8 cellular contexts compared by ENCODE assay signal in the genomic region with DNA sequence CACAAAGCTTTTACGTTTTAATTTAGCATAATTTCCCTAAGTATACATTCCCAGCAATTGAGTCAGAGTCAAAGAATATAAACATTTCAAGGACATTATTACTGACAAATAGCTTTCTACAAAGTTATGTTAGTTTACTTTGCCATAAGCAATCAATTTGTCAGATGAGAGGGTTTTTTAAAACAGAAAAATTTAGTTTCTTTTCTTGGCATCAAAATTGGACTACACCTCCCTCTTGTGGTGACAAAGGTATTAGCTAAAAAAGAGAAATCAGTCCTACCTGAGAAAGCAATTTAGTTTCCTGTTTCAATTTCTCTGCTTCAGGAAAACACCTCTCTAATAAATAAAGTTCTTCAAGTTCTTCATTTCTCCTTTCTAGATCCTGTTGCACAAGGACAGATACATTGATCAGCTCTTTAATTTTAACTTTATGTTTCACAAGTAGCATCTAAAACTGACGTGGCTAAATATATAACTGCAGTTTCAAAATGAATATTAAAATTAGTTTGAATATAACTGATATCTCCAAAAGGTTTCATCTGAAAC. TPM values are rescaled to one million over a fixed set of nuclear protein-coding genes. Genes with fewer than 3 reads are reported as not detected.
DNase-seq lines count a peak whose midpoint lies in the region; ATAC-seq and TF ChIP-seq lines count a peak whose summit lies in the region.

No MANE protein-coding gene starts in this region.

- H3K4me2 ChIP-seq in HCT116 (ENCODE audit: low read length) = peak overlapping the region; percentile 36; the same call in 1 of the 2 replicates

- H3K9me3 ChIP-seq in heart left ventricle (no peaks in the 10 kb centered on the region), HCT116 (ENCODE audit: control insufficient read depth in 1 of 2, insufficient read depth in 1 of 2, low read depth in 1 of 2, low read length in 2 of 2) (no peaks in the 10 kb centered on the region)

- WGBS in heart left ventricle, 4 donors = 85 to 89% (median 88%) methylated on average over 2 of the region's 2 CpGs

- H4K20me1 ChIP-seq in HCT116 (ENCODE audit: insufficient read depth) = no peaks in the 10 kb centered on the region

- H3K36me3 ChIP-seq in heart left ventricle (no peaks in the 10 kb centered on the region), HCT116 (ENCODE audit: control insufficient read depth in 1 of 2, insufficient read depth in 2 of 2, low read length in 2 of 2) (no peaks in the 10 kb centered on the region), brain microvascular endothelial cell (replicated peaks) (no peaks in the 10 kb centered on the region)

- H3K4me3 Mint-ChIP-seq in memory B cell = peak overlapping the region; percentile 32

- intact Hi-C loops in heart left ventricle (cut with DNase I) = no loop called here
- intact Hi-C loops in Right ventricle myocardium inferior (cut with DNase I) = no loop called here
- intact Hi-C loops in HCT116 (cut with micrococcal nuclease) = no loop called here

- H3K9me3 Mint-ChIP-seq in memory B cell = no peaks in the 10 kb centered on the region

- ATAC-seq in heart left ventricle = no peak
- no peak for ATAC-seq in Right ventricle myocardium inferior
- ATAC-seq in HCT116 = no peak
- peak; percentile 52 for ATAC-seq in memory B cell (ENCODE audit: low read depth)
- ATAC-seq in HG03045 (IDR thresholded peaks at IDR 0.05; ENCODE audit: unreplicated experiment) = no peak
- no peak for ATAC-seq in GM21423 (IDR thresholded peaks at IDR 0.05; ENCODE audit: unreplicated experiment)

- no peaks in the 10 kb centered on the region for H3K36me3 Mint-ChIP-seq in memory B cell

- TF ChIP-seq CTCF in heart left ventricle (IDR thresholded peaks at IDR 0.05) = peak; percentile 33 to 70 (median 51)
- peak; percentile 37 to 75 (median 68); a peak in 5 of 6 replicates for TF ChIP-seq CTCF in HCT116 (IDR thresholded peaks at IDR 0.05 in 2 of 3, conservative IDR thresholded peaks at IDR 0.05 in 1 of 3; ENCODE audit: borderline replicate concordance in 1 of 3, insufficient read depth in 1 of 3, low read depth in 2 of 3, low read length in 2 of 3)
- peak; percentile 45 for TF ChIP-seq CTCF in brain microvascular endothelial cell (IDR thresholded peaks at IDR 0.05; ENCODE audit: low read depth, low read length, missing control alignments)

- no peak overlapping the region for H3K4me3 ChIP-seq in heart left ventricle
- no peak overlapping the region for H3K4me3 ChIP-seq in HCT116 (replicated peaks in 1 of 2; ENCODE audit: low read depth in 1 of 2, low read length in 2 of 2)
- no peak overlapping the region for H3K4me3 ChIP-seq in brain microvascular endothelial cell (ENCODE audit: low read depth, low read length)

- peak overlapping the region; percentile 17 for H3K27ac Mint-ChIP-seq in memory B cell

- peak overlapping the region; percentile 89 for H2AFZ ChIP-seq in HCT116 (ENCODE audit: low read depth, low read length, poor library complexity, severe bottlenecking)

- TF ChIP-seq POLR2A in heart left ventricle (IDR thresholded peaks at IDR 0.05) (no peak), HCT116 (IDR thresholded peaks at IDR 0.05; ENCODE audit: borderline replicate concordance, extremely low read depth, insufficient read depth, insufficient read length) (no peak)

- in situ Hi-C loops in brain microvascular endothelial cell (cut with HindIII; ENCODE audit: low pct_ligation_motif_present, low sequenced_read_pairs) = no loop called here

- H3K27me3 ChIP-seq in heart left ventricle = no peaks in the 10 kb centered on the region
- no peaks in the 10 kb centered on the region for H3K27me3 ChIP-seq in HCT116 (ENCODE audit: insufficient read depth, low read length)
- H3K27me3 ChIP-seq in brain microvascular endothelial cell (replicated peaks) = no peaks in the 10 kb centered on the region

- DNase-seq in heart left ventricle = no peak
- no peak for DNase-seq in Right ventricle myocardium inferior (ENCODE audit: missing footprints)
- DNase-seq in HCT116 (ENCODE audit: low read depth, low spot score) = peak; percentile 13
- DNase-seq in NCI-H2029 (lab: John Stamatoyannopoulos, UW) = peak; percentile 3
- DNase-seq in brain microvascular endothelial cell = no peak
- DNase-seq in memory B cell (ENCODE audit: low spot score in 2 of 2) = peak in 1 of 2 donors; percentile 53

- H3K4me1 ChIP-seq in heart left ventricle (peaks cover 0 to 7% (median 0%) of the 10 kb centered on the region in 12 donors), HCT116 (ENCODE audit: control insufficient read depth in 1 of 2, insufficient read depth in 2 of 2, low read length in 2 of 2) (no peaks in the 10 kb centered on the region)

- BruUV-seq in HCT116 (replicated peaks; lab: Mats Ljungman, UMichigan) = no TSS peak

- TF ChIP-seq RAD21 in HCT116 (IDR thresholded peaks at IDR 0.05; ENCODE audit: low read depth) = peak; percentile 52

- RAD21 ChIA-PET in HCT116 (lab: Charles Lee; ENCODE audit: low non-redundant PET in 1 of 2, low total read pairs in 2 of 2, uncharacterized antibody in 2 of 2, unreplicated experiment in 2 of 2) = interaction anchor here (0.8 to 0.9 kb wide), 2 partner anchors 232 to 233 kb away, joined by 3 read pairs; no protein-coding TSS in a partner anchor

- no peaks in the 10 kb centered on the region for H3K79me2 ChIP-seq in HCT116 (ENCODE audit: insufficient read depth, low read length)

- no peaks in the 10 kb centered on the region for H3K9me2 ChIP-seq in HCT116 (ENCODE audit: insufficient read depth)

- peaks cover 8% of the 10 kb centered on the region for H3K4me1 Mint-ChIP-seq in memory B cell

- H3K27me3 Mint-ChIP-seq in memory B cell = no peaks in the 10 kb centered on the region

- CTCF ChIA-PET in HCT116 (lab: Charles Lee) = interaction anchor here (0.8 to 3.7 kb wide), 9 partner anchors 8 to 302 kb away, joined by 3 to 31 read pairs (median 3); partner anchors contain the start of genes DNAI7 and ETFRF1

- POLR2A ChIA-PET in HCT116 (lab: Charles Lee) = no interaction called here

- H3K27ac ChIP-seq in heart left ventricle (no peak overlapping the region), HCT116 (ENCODE audit: low read depth, low read length) (no peak overlapping the region), brain microvascular endothelial cell (no peak overlapping the region)

- H3K9ac ChIP-seq in HCT116 (ENCODE audit: low read length) = no peak overlapping the region

TF ChIP-seq in HCT116, 20 proteins besides CTCF, POLR2A, EP300 and RAD21:
- TF ChIP-seq, protein P1, sequence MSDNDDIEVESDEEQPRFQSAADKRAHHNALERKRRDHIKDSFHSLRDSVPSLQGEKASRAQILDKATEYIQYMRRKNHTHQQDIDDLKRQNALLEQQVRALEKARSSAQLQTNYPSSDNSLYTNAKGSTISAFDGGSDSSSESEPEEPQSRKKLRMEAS (IDR thresholded peaks at IDR 0.05) = no peak
- TF ChIP-seq ELF1 (IDR thresholded peaks at IDR 0.05; ENCODE audit: borderline replicate concordance, low read depth) (no peak), SP1 (IDR thresholded peaks at IDR 0.05; ENCODE audit: low read depth) (no peak), FOSL1 (IDR thresholded peaks at IDR 0.05; ENCODE audit: low read depth) (no peak), JUND (IDR thresholded peaks at IDR 0.05) (no peak), ATF3 (IDR thresholded peaks at IDR 0.05) (no peak), YY1 (IDR thresholded peaks at IDR 0.05; ENCODE audit: extremely low read depth, insufficient replicate concordance, low read depth, low read length) (no peak), ZNF274 (IDR thresholded peaks at IDR 0.05; ENCODE audit: low read depth, low read length) (no peak), EZH2phosphoT487 (IDR thresholded peaks at IDR 0.05; ENCODE audit: borderline replicate concordance) (no peak), POLR2AphosphoS5 (IDR thresholded peaks at IDR 0.05; ENCODE audit: low read depth, low read length) (no peak), SIN3A (IDR thresholded peaks at IDR 0.05; ENCODE audit: low read depth) (no peak), ZFX (IDR thresholded peaks at IDR 0.05) (no peak), SRF (IDR thresholded peaks at IDR 0.05; ENCODE audit: low read depth) (no peak)
TF ChIP-seq in HCT116: peak in this region for 0.

RNA-seq across cellular contexts. Expression of gene DNAI7, which starts 39.9 kb away (rescaled TPM):
- 1 to 10 TPM in 2 of 9 donors, under 1 TPM in 6, not detected in 1; 0.36 to 1.9 (median 0.85) TPM for total RNA-seq in heart left ventricle
- under 1 TPM; 0.10 to 0.23 TPM for polyA plus RNA-seq in heart left ventricle
- total RNA-seq in Right ventricle myocardium inferior = 2.3 TPM
- 0.52 TPM for total RNA-seq in HCT116 (2021; ENCODE audit: unreplicated experiment)
- 0.10 and 0.12 TPM in 2 replicates for polyA plus RNA-seq in HCT116 (2012)

RNA-seq across cellular contexts. Expression of gene ETFRF1, which starts 39.9 kb away (rescaled TPM):
- 10 to 100 TPM; 38.7 to 83.8 (median 52.3) TPM for total RNA-seq in heart left ventricle
- 10 to 100 TPM; 31.4 to 41.0 TPM for polyA plus RNA-seq in heart left ventricle
- total RNA-seq in Right ventricle myocardium inferior = 65.7 TPM
- total RNA-seq in HCT116 (2021; ENCODE audit: unreplicated experiment) = 8.4 TPM
- polyA plus RNA-seq in HCT116 (2012) = 1.2 and 2.4 TPM in 2 replicates

Comparison
In these comparisons a context has a peak if more than half of its experiments do, and no peak if none do; other contexts are left out.
1. DNase-seq: peak in HCT116 (single experiment) and NCI-H2029 (single experiment); none in heart left ventricle (0 of 5), Right ventricle myocardium inferior (single experiment) and brain microvascular endothelial cell (single experiment).
2. Peak in every context shown above with its lines, with median percentiles within 50 percentile points of each other: CTCF ChIP-seq.